Comparison of ENCODE assay signal across 17 cellular contexts in genomic region chr3:37386627-37387230, GRCh38.
A peak's percentile ranks its signal among the peaks of the same experiment; 100 is the strongest.
DNase-seq lines count a peak whose midpoint lies in the region; TF ChIP-seq lines count a peak whose summit lies in the region.
"Had no signal": no experiment of that assay in that cellular context is flagged by ENCODE, and none has a peak within 500 bp of the region (broad histone marks: within the 10 kb centered on the region; RNA-seq: fewer than 3 reads in every experiment).

No MANE protein-coding gene starts in this region.

- peak; percentile 50 for DNase-seq in CD1c-positive myeloid dendritic cell (ENCODE audit: extremely low spot score)
- peak; percentile 54 for DNase-seq in NOMO-1 treated with dmso at 0.1 percent for 144 hours (lab: John Stamatoyannopoulos, UW; ENCODE audit: unreplicated experiment)
- DNase-seq in fibroblast of pulmonary artery (ENCODE audit: low read depth): peak; percentile 68
- DNase-seq in activated CD4-positive, alpha-beta T cell treated with anti-CD3 and anti-CD28 coated beads for 4 hours: no peak
- DNase-seq in NCI-H524 (lab: John Stamatoyannopoulos, UW): no peak
- DNase-seq in NCI-H187 (lab: John Stamatoyannopoulos, UW): no peak
- no peak for DNase-seq in stimulated activated CD8-positive, alpha-beta memory T cell treated with anti-CD3 and anti-CD28 coated beads, Interleukin-4, amount 100 ng/mL, for 48 hours
- DNase-seq: activated CD4-positive, alpha-beta T cell treated with anti-CD3 and anti-CD28 coated beads, Interleukin-2, amount 50 U/mL, for 48 hours; activated naive CD8-positive, alpha-beta T cell treated with anti-CD3 and anti-CD28 coated beads, Interleukin-2, amount 10 ng/mL, durations not matched to agents 7 days and 5 days; activated T-cell treated with anti-CD3 and anti-CD28 coated beads, Interleukin-2, amount 50 U/mL, for 4 hours; COR-L47; effector memory CD4-positive, alpha-beta T cell; NCI-H1694; NCI-H345; posterior cingulate gyrus had no signal

- peak overlapping the region; percentile 12 for H3K27ac ChIP-seq in rectal smooth muscle tissue (ENCODE audit: low read depth, low read length)
- H3K27ac ChIP-seq: SK-N-MC had no signal

- no peaks in the 10 kb centered on the region for H3K27me3 ChIP-seq in rectal smooth muscle tissue (ENCODE audit: control insufficient read depth, insufficient read depth, low read length)

- no peaks in the 10 kb centered on the region for H3K4me1 ChIP-seq in rectal smooth muscle tissue (ENCODE audit: control insufficient read depth, insufficient read depth, low read length)

- H3K9ac ChIP-seq in rectal smooth muscle tissue (ENCODE audit: low read length): no peak overlapping the region

- TF ChIP-seq CTCF in fibroblast of pulmonary artery (IDR thresholded peaks at IDR 0.05; ENCODE audit: low read length, missing control alignments): no peak

- no peak overlapping the region for H3K4me3 ChIP-seq in fibroblast of pulmonary artery (replicated peaks; ENCODE audit: low read depth, low read length)
- H3K4me3 ChIP-seq in rectal smooth muscle tissue (ENCODE audit: low read length): no peak overlapping the region
- H3K4me3 ChIP-seq: SK-N-MC had no signal

- peaks cover 4% of the 10 kb centered on the region for H3K36me3 ChIP-seq in rectal smooth muscle tissue (ENCODE audit: control insufficient read depth, insufficient read depth, low read length)

Comparison
In these comparisons a context has a peak if more than half of its experiments do, and no peak if none do; other contexts are left out.
1. DNase-seq: peak in CD1c-positive myeloid dendritic cell (single experiment), NOMO-1 treated with dmso at 0.1 percent for 144 hours (single experiment) and fibroblast of pulmonary artery (single experiment); none in activated CD4-positive, alpha-beta T cell treated with anti-CD3 and anti-CD28 coated beads for 4 hours (0 of 2), NCI-H524 (0 of 2), NCI-H187 (0 of 2) and stimulated activated CD8-positive, alpha-beta memory T cell treated with anti-CD3 and anti-CD28 coated beads, Interleukin-4, amount 100 ng/mL, for 48 hours (single experiment).